24 cellular contexts compared by ENCODE assay signal in the genomic region with DNA sequence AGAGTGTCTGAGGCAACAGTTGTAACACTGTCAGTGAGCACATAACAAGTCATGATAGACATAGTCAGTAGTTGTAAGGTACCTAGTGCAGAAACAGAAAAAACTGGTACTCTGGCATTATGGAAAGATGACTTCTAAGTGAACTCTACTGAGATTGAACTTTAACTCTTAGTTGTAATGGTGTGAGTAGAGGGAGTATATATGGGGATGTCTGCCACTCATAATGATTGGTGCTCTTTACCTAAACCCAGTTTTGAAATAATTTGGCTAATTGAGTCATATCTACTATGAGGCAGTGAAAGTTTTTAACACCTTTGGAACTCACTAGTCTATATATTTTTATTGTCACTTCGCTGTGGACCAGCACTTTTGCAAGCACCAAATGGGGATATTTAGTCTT. TPM values are rescaled to one million over a fixed set of nuclear protein-coding genes. Genes with fewer than 3 reads are reported as not detected.
DNase-seq lines count a peak whose midpoint lies in the region; ATAC-seq and TF ChIP-seq lines count a peak whose summit lies in the region.
"Had no signal": no experiment of that assay in that cellular context is flagged by ENCODE, and none has a peak within 500 bp of the region (broad histone marks: within the 10 kb centered on the region; RNA-seq: fewer than 3 reads in every experiment).

No MANE protein-coding gene starts in this region.

- DNase-seq in activated T-cell treated with anti-CD3 and anti-CD28 coated beads, Interleukin-2, amount 50 U/mL, for 4 hours, result no peak
- no peak for DNase-seq in activated T-cell treated with anti-CD3 and anti-CD28 coated beads, Interleukin-2, amount 50 U/mL, for 1 hour
- DNase-seq in right cardiac atrium, result no peak
- no peak for DNase-seq in heart right ventricle
- no peak for DNase-seq in WTC11 (ENCODE audit: low spot score)
- DNase-seq in superior temporal gyrus (ENCODE audit: extremely low spot score), result peak; percentile 25
- no peak for DNase-seq in kidney tubule cell (ENCODE audit: low spot score)
- DNase-seq in NCI-H82 (lab: John Stamatoyannopoulos, UW), result no peak
- DNase-seq: BE2C; Caco-2; CD4-positive, alpha-beta T cell; DMS 273 treated with DMSO at 0.1 percent for 48 hours; DMS79 treated with DMSO at 0.1 percent for 48 hours; GM23248; NCI-H1092 treated with DMSO at 0.1 percent for 48 hours; NCI-H1436 treated with DMSO at 0.1 percent for 48 hours; NCI-H1930; NCI-H2227 treated with DMSO at 0.1 percent for 48 hours; NCI-H510A; PC-9; RPMI8226; SHP77 treated with DMSO at 0.1 percent for 48 hours had no signal

- peaks cover 7% of the 10 kb centered on the region for H3K36me3 Mint-ChIP-seq in activated T-cell treated with anti-CD3 and anti-CD28 coated beads, Interleukin-2, amount 50 U/mL, for 4 hours (ENCODE audit: insufficient read depth)
- peaks cover 7% of the 10 kb centered on the region; the same call in 1 of the 2 replicates for H3K36me3 Mint-ChIP-seq in WTC11

- H3K4me1 ChIP-seq in right cardiac atrium (ENCODE audit: control insufficient read depth, insufficient read depth, low read length) (peaks cover 6% of the 10 kb centered on the region), heart right ventricle (peaks cover 15 to 94% (median 66%) of the 10 kb centered on the region in 9 donors)
- H3K4me1 ChIP-seq: BE2C had no signal

- H3K4me3 ChIP-seq in right cardiac atrium (ENCODE audit: low read length) (no peak overlapping the region), heart right ventricle (no peak overlapping the region)
- H3K4me3 ChIP-seq: A549, GM23248, HAP-1, PC-9 had no signal

- H3K36me3 ChIP-seq in heart right ventricle, result peaks cover 0 to 4% (median 0%) of the 10 kb centered on the region in 9 donors
- H3K36me3 ChIP-seq: BE2C, HAP-1 had no signal

- H3K4me3 Mint-ChIP-seq in activated T-cell treated with anti-CD3 and anti-CD28 coated beads, Interleukin-2, amount 50 U/mL, for 4 hours, result no peak overlapping the region
- H3K4me3 Mint-ChIP-seq in WTC11, result no peak overlapping the region
- H3K4me3 Mint-ChIP-seq: CD4-positive, alpha-beta T cell had no signal

- no peaks in the 10 kb centered on the region for H3K27me3 ChIP-seq in right cardiac atrium (ENCODE audit: control insufficient read depth, insufficient read depth)
- no peaks in the 10 kb centered on the region for H3K27me3 ChIP-seq in heart right ventricle
- H3K27me3 ChIP-seq: BE2C had no signal

- H3K9me3 ChIP-seq in right cardiac atrium (ENCODE audit: control insufficient read depth, low read length) (no peaks in the 10 kb centered on the region), heart right ventricle (no peaks in the 10 kb centered on the region)
- H3K9me3 ChIP-seq: A549, BE2C, Caco-2, HAP-1 had no signal

- peak overlapping the region; percentile 73 for H3K27ac Mint-ChIP-seq in WTC11
- H3K27ac Mint-ChIP-seq: CD4-positive, alpha-beta T cell had no signal

- H3K4me1 Mint-ChIP-seq in activated T-cell treated with anti-CD3 and anti-CD28 coated beads, Interleukin-2, amount 50 U/mL, for 4 hours (ENCODE audit: low read depth), result peaks cover 75% of the 10 kb centered on the region
- H3K4me1 Mint-ChIP-seq in WTC11, result peaks cover 87% of the 10 kb centered on the region

- peak; percentile 41 to 54 for ATAC-seq in activated T-cell treated with anti-CD3 and anti-CD28 coated beads, Interleukin-2, amount 50 U/mL, for 4 hours
- ATAC-seq in right cardiac atrium (peak; percentile 14 to 57), heart right ventricle (no peak), WTC11 (no peak)
- ATAC-seq: A549 had no signal

- intact Hi-C loops in right cardiac atrium (cut with DNase I) (no loop called here), heart right ventricle (cut with DNase I) (loop anchor here in 4 of 10 donors (5.0 to 10.0 kb wide), 5 partner anchors 63 to 286 kb away; partner anchors contain the start of genes LYRM9 (in 3 of the 4), IFT20 (in 1 of the 4) and TNFAIP1 (in 1 of the 4))

- H3K27me3 Mint-ChIP-seq in activated T-cell treated with anti-CD3 and anti-CD28 coated beads, Interleukin-2, amount 50 U/mL, for 4 hours (ENCODE audit: low read depth), result no peaks in the 10 kb centered on the region
- H3K27me3 Mint-ChIP-seq in WTC11 (ENCODE audit: low read depth), result no peaks in the 10 kb centered on the region
- H3K27me3 Mint-ChIP-seq: CD4-positive, alpha-beta T cell had no signal

- WGBS in right cardiac atrium, result 97% methylated on average over 1 of the region's 1 CpG
- WGBS in heart right ventricle, 2 donors, result 95 to 100% methylated on average over 1 of the region's 1 CpG

- POLR2A ChIA-PET in WTC11 (lab: Charles Lee), result no interaction called here

- CTCF ChIA-PET in WTC11 (lab: Charles Lee), result no interaction called here

- H3K27ac ChIP-seq in right cardiac atrium (ENCODE audit: low read length) (no peak overlapping the region), heart right ventricle (no peak overlapping the region)
- H3K27ac ChIP-seq: A549, GM23248, PC-9 had no signal

- no peak for TF ChIP-seq CTCF in heart right ventricle (IDR thresholded peaks at IDR 0.05)
- TF ChIP-seq CTCF in WTC11 (IDR thresholded peaks at IDR 0.05), result no peak

- H3K9me3 Mint-ChIP-seq in activated T-cell treated with anti-CD3 and anti-CD28 coated beads, Interleukin-2, amount 50 U/mL, for 4 hours, result no peaks in the 10 kb centered on the region
- no peaks in the 10 kb centered on the region for H3K9me3 Mint-ChIP-seq in WTC11
- H3K9me3 Mint-ChIP-seq: CD4-positive, alpha-beta T cell had no signal

TF ChIP-seq in WTC11, 78 proteins besides CTCF, POLR2A, EP300 and RAD21:
- TF ChIP-seq GRHL2 (CRISPR knock-in tag; IDR thresholded peaks at IDR 0.05; ENCODE audit: insufficient replicate concordance, severe bottlenecking) (no peak), RORB (CRISPR knock-in tag; IDR thresholded peaks at IDR 0.05) (no peak), USF1 (CRISPR knock-in tag; IDR thresholded peaks at IDR 0.05) (no peak), OVOL2 (CRISPR knock-in tag; IDR thresholded peaks at IDR 0.05; ENCODE audit: borderline replicate concordance) (no peak)

RNA-seq across cellular contexts. Expression of gene NLK, which starts 6.6 kb away (rescaled TPM):
- total RNA-seq in activated T-cell treated with anti-CD3 and anti-CD28 coated beads, Interleukin-2, amount 50 U/mL, for 4 hours, result 10 to 100 TPM in 2 of 3 donors, 1 to 10 TPM in 1; 9.8 to 11.2 (median 10.9) TPM
- total RNA-seq in right cardiac atrium (10 to 100 TPM; 21.4 to 28.1 (median 24.7) TPM), heart right ventricle (10 to 100 TPM; 18.3 to 27.3 (median 21.5) TPM), WTC11 (2021) (38.3 to 40.3 TPM (median 39.9 TPM) in 3 replicates)
- polyA plus RNA-seq in right cardiac atrium (11.7 TPM), heart right ventricle (10 to 100 TPM in 1 of 2 donors, 1 to 10 TPM in 1; 5.2 to 10.2 TPM)

Comparison
In these comparisons a context has a peak if more than half of its experiments do, and no peak if none do; other contexts are left out.
1. ATAC-seq: peak in activated T-cell treated with anti-CD3 and anti-CD28 coated beads, Interleukin-2, amount 50 U/mL, for 4 hours (2 of 2) and right cardiac atrium (2 of 2); none in heart right ventricle (0 of 8) and WTC11 (single experiment).